In the genomic region with DNA sequence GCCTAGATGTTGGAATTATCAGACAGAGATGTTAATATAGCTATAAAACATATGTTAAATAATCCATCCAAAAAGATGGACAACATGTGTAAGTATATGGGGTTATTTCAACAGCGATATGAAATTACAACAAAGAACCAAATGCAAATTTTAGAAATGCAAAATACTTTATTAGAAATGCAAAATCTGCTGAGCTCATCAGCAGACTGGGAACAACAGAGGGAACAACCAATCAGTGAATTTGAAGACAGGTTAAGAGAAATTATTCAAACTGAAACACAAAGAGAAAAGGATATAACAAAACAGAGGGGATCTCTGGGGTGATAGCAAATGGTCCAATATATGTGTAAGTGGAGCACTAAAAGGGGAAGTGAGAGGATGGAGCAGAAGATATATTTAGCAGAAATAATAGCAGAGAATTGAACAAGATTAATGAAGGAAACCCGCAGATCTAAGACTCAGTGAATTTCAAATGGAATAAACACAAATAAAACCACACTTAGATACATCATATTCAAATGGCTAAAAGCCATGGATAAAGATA, we compare ENCODE assay signal across 23 cellular contexts.
"Had no signal": no experiment of that assay in that cellular context is flagged by ENCODE, and none has a peak within 500 bp of the region (broad histone marks: within the 10 kb centered on the region; RNA-seq: fewer than 3 reads in every experiment).

No MANE protein-coding gene starts in this region.

- ATAC-seq: effector memory CD8-positive, alpha-beta T cell; esophagus mucosa; gastrocnemius medialis; left ventricle myocardium superior; natural killer cell; stimulated activated effector memory CD8-positive, alpha-beta T cell treated with anti-CD3 and anti-CD28 coated beads, Interleukin-12 subunit alpha, Interleukin-12 subunit beta, amount 100 ng/mL, for 72 hours had no signal

- H3K27ac ChIP-seq: coronary artery, gastrocnemius medialis, neural progenitor cell, prostate gland, right atrium auricular region, sigmoid colon, stomach, thyroid gland, vagina had no signal

- H3K9me3 ChIP-seq: prostate gland, thyroid gland, vagina had no signal

- H3K27me3 ChIP-seq: gastrocnemius medialis, neural progenitor cell, right atrium auricular region, sigmoid colon, stomach, thyroid gland, vagina had no signal

- H3K4me1 ChIP-seq: gastrocnemius medialis, neural progenitor cell, prostate gland, right atrium auricular region, sigmoid colon, stomach, thyroid gland, vagina had no signal

- H3K9ac ChIP-seq: neural progenitor cell had no signal

- H3K36me3 ChIP-seq: gastrocnemius medialis, neural progenitor cell, prostate gland, right atrium auricular region, sigmoid colon, stomach, thyroid gland, vagina had no signal

- H3K4me2 ChIP-seq: neural progenitor cell had no signal

- H3K4me3 ChIP-seq: coronary artery, lung, neural progenitor cell, prostate gland, right atrium auricular region, sigmoid colon, stomach, thyroid gland, vagina had no signal

- H2AFZ ChIP-seq: neural progenitor cell had no signal

- FAIRE-seq: keratinocyte had no signal

- DNase-seq: dermis blood vessel endothelial cell; effector memory CD8-positive, alpha-beta T cell; foreskin fibroblast; gastrocnemius medialis; head of caudate nucleus; left ventricle myocardium superior; natural killer cell; sigmoid colon; stimulated activated CD4-positive, alpha-beta T cell treated with anti-CD3 and anti-CD28 coated beads, Interleukin-2, amount 100 ng/mL, for 24 hours; stimulated activated CD4-positive, alpha-beta T cell treated with anti-CD3 and anti-CD28 coated beads, Interleukin-4, amount 100 ng/mL, for 24 hours; stimulated activated naive CD4-positive, alpha-beta T cell treated with Interleukin-2 at 50 U/mL for 16 hours; stomach; thyroid gland; trophoblast cell had no signal
